ENCODE assay signal across 9 cellular contexts in genomic region chr12:47739959-47740358, GRCh38. TPM values are rescaled to one million over a fixed set of nuclear protein-coding genes. Genes with fewer than 3 reads are reported as not detected.
DNase-seq lines count a peak whose midpoint lies in the region; ATAC-seq and TF ChIP-seq lines count a peak whose summit lies in the region.
"Had no signal": no experiment of that assay in that cellular context is flagged by ENCODE, and none has a peak within 500 bp of the region (broad histone marks: within the 10 kb centered on the region; RNA-seq: fewer than 3 reads in every experiment).

No MANE protein-coding gene starts in this region.

- peaks cover 25% of the 10 kb centered on the region for H3K4me1 ChIP-seq in mesenchymal stem cell (ENCODE audit: control insufficient read depth, insufficient read depth, low read depth, low read length)

- H3K18ac ChIP-seq in mesenchymal stem cell (ENCODE audit: low read depth in 1 of 2, low read length in 2 of 2): peak overlapping the region in 1 of 2 experiments; percentile 37

- H3K79me1 ChIP-seq in mesenchymal stem cell (replicated peaks; ENCODE audit: low read length, poor library complexity, severe bottlenecking): no peaks in the 10 kb centered on the region

- no peak overlapping the region for H2BK5ac ChIP-seq in mesenchymal stem cell (ENCODE audit: low read depth, low read length, poor library complexity, severe bottlenecking)

- H3K27ac ChIP-seq in SU-DHL-6 (ENCODE audit: low read depth, low read length): peak overlapping the region; percentile 51
- no peak overlapping the region for H3K27ac ChIP-seq in mesenchymal stem cell (ENCODE audit: low read length, poor library complexity, severe bottlenecking)

- no peak overlapping the region for H2BK120ac ChIP-seq in mesenchymal stem cell (ENCODE audit: low read depth, low read length)

- no peak overlapping the region for H3K4ac ChIP-seq in mesenchymal stem cell (ENCODE audit: low read depth in 1 of 2, low read length in 2 of 2)

- peaks cover 5% of the 10 kb centered on the region for H3F3A ChIP-seq in SU-DHL-6 (ENCODE audit: insufficient read depth)

- H2AFZ ChIP-seq in SU-DHL-6 (ENCODE audit: low read depth, low read length, severe bottlenecking) (no peak overlapping the region), mesenchymal stem cell (ENCODE audit: low read depth, low read length) (no peak overlapping the region)

- H4K8ac ChIP-seq in mesenchymal stem cell (ENCODE audit: low read length): no peak overlapping the region

- no peak overlapping the region for H3K14ac ChIP-seq in mesenchymal stem cell (ENCODE audit: low read length in 2 of 2)

- WGBS in mesenchymal stem cell: 65% methylated on average over 11 of the region's 11 CpGs

- H3K36me3 ChIP-seq in SU-DHL-6 (ENCODE audit: low read length) (no peaks in the 10 kb centered on the region), mesenchymal stem cell (ENCODE audit: control insufficient read depth in 1 of 2, insufficient read depth in 2 of 2, low read depth in 1 of 2, low read length in 2 of 2) (peaks cover 0 to 77% of the 10 kb centered on the region in 2 experiments), H7 (replicated peaks; ENCODE audit: control insufficient read depth, insufficient read depth, low read length) (no peaks in the 10 kb centered on the region)

- H3K9ac ChIP-seq in SU-DHL-6 (ENCODE audit: low read length) (no peak overlapping the region), mesenchymal stem cell (ENCODE audit: low read length) (peak overlapping the region; percentile 48)

- no peak overlapping the region for H3K23ac ChIP-seq in mesenchymal stem cell (ENCODE audit: low read length in 2 of 2)

- ATAC-seq in GM18907 (IDR thresholded peaks at IDR 0.05; ENCODE audit: unreplicated experiment) (peak; percentile 60), HG02759 (IDR thresholded peaks at IDR 0.05; ENCODE audit: unreplicated experiment) (peak; percentile 64)

- H3K9me3 ChIP-seq in SU-DHL-6 (ENCODE audit: insufficient read depth, low read length) (no peaks in the 10 kb centered on the region), mesenchymal stem cell (ENCODE audit: control insufficient read depth, low read length) (no peaks in the 10 kb centered on the region)

- H3K79me2 ChIP-seq in SU-DHL-6 (ENCODE audit: insufficient read depth, low read length): no peaks in the 10 kb centered on the region

- DNase-seq in mesenchymal stem cell: no peak
- no peak for DNase-seq in H7
- no peak for DNase-seq in posterior cingulate gyrus
- no peak for DNase-seq in NOMO-1 (lab: John Stamatoyannopoulos, UW; ENCODE audit: unreplicated experiment in 2 of 2)
- no peak for DNase-seq in activated gamma-delta T cell treated with Interleukin-2 at 50 U/mL for 16 hours

- no peak overlapping the region for H3K4me3 ChIP-seq in SU-DHL-6 (ENCODE audit: insufficient read depth, low read length, poor library complexity, severe bottlenecking)
- no peak overlapping the region for H3K4me3 ChIP-seq in mesenchymal stem cell (ENCODE audit: insufficient read depth in 1 of 2, low read depth in 1 of 2, low read length in 2 of 2)
- no peak overlapping the region for H3K4me3 ChIP-seq in H7 (ENCODE audit: insufficient read depth, low read depth, low read length)

- no peak for TF ChIP-seq CTCF in SU-DHL-6 (IDR thresholded peaks at IDR 0.05; ENCODE audit: insufficient read depth, low read length, poor library complexity, severe bottlenecking)

- H4K20me1 ChIP-seq in SU-DHL-6 (ENCODE audit: low read depth, low read length): no peaks in the 10 kb centered on the region

- H4K91ac ChIP-seq in mesenchymal stem cell (ENCODE audit: low read length): peak overlapping the region; percentile 19

- peak overlapping the region; percentile 22 for H3K4me2 ChIP-seq in SU-DHL-6 (ENCODE audit: low read depth, low read length, poor library complexity, severe bottlenecking)
- H3K4me2 ChIP-seq in mesenchymal stem cell (ENCODE audit: low read length, poor library complexity, severe bottlenecking): no peak overlapping the region

- no peak overlapping the region for H2BK15ac ChIP-seq in mesenchymal stem cell (ENCODE audit: low read depth, poor library complexity, severe bottlenecking)

- H2AK5ac ChIP-seq in mesenchymal stem cell (ENCODE audit: low read length, severe bottlenecking): no peak overlapping the region

- intact Hi-C loops in posterior cingulate gyrus (cut with DNase I): no loop called here

- H2BK12ac ChIP-seq in mesenchymal stem cell (ENCODE audit: low read length in 2 of 2): peak overlapping the region in 1 of 2 experiments; percentile 6

- no peaks in the 10 kb centered on the region for H3K9me2 ChIP-seq in SU-DHL-6 (replicated peaks; ENCODE audit: insufficient read depth, low read length)

- H3K27me3 ChIP-seq in SU-DHL-6 (ENCODE audit: low read length) (no peaks in the 10 kb centered on the region), mesenchymal stem cell (ENCODE audit: control insufficient read depth in 1 of 2, insufficient read depth in 1 of 2, low read length in 2 of 2) (peaks cover 0 to 13% of the 10 kb centered on the region in 2 experiments), H7 (ENCODE audit: control insufficient read depth, insufficient read depth, low read length) (0 out of 2 replicates have a peak, but pooled peaks cover 1% of the 10 kb centered on the region)

RNA-seq across cellular contexts. Expression of gene ENDOU, which starts 14.7 kb away (rescaled TPM):
- not detected for polyA plus RNA-seq in mesenchymal stem cell (2013, experiment 1 of 2)
- polyA plus RNA-seq in mesenchymal stem cell (2013, experiment 2 of 2): not detected
- total RNA-seq in H7 (2014; rRNA removed; shearing (Covaris generic)): not detected in 2 replicates
- total RNA-seq: activated T-helper 2 cell treated with anti-CD3 and anti-CD28 coated beads, Interferon-gamma antibody, Interleukin-2, Interleukin-4, amounts not matched to agents 10 μg/mL and 5 μg/mL and 100 μg/mL, durations not matched to agents 14 hours and 24 hours and 36 hours had no signal

RNA-seq across cellular contexts. Expression of gene RAPGEF3, which starts 18.7 kb away (rescaled TPM):
- polyA plus RNA-seq in mesenchymal stem cell (2013, experiment 1 of 2): 1.2 TPM
- 1.2 TPM for polyA plus RNA-seq in mesenchymal stem cell (2013, experiment 2 of 2)
- 10.5 and 11.8 TPM in 2 replicates for total RNA-seq in H7 (2014; rRNA removed; shearing (Covaris generic))

RNA-seq across cellular contexts. Expression of gene SLC48A1, which starts 33.1 kb away (rescaled TPM):
- polyA plus RNA-seq in mesenchymal stem cell (2013, experiment 1 of 2): 8.4 TPM
- polyA plus RNA-seq in mesenchymal stem cell (2013, experiment 2 of 2): 8.3 TPM
- 10.9 and 12.4 TPM in 2 replicates for total RNA-seq in H7 (2014; rRNA removed; shearing (Covaris generic))

RNA-seq across cellular contexts. Expression of gene RPAP3, which starts 34.1 kb away (rescaled TPM):
- 28.1 TPM for polyA plus RNA-seq in mesenchymal stem cell (2013, experiment 1 of 2)
- 30.9 TPM for polyA plus RNA-seq in mesenchymal stem cell (2013, experiment 2 of 2)
- 19.5 and 28.9 TPM in 2 replicates for total RNA-seq in H7 (2014; rRNA removed; shearing (Covaris generic))
